20 cellular contexts compared by ENCODE assay signal in genomic region chr20:15138548-15139126, GRCh38.
A peak's percentile ranks its signal among the peaks of the same experiment; 100 is the strongest.
DNase-seq lines count a peak whose midpoint lies in the region; ATAC-seq, FAIRE-seq and TF ChIP-seq lines count a peak whose summit lies in the region.
"Had no signal": no experiment of that assay in that cellular context is flagged by ENCODE, and none has a peak within 500 bp of the region (broad histone marks: within the 10 kb centered on the region; RNA-seq: fewer than 3 reads in every experiment).

No MANE protein-coding gene starts in this region.

- DNase-seq in HepG2 (ENCODE audit: low spot score) (no peak), MCF 10A (ENCODE audit: unreplicated experiment) (no peak), suprapubic skin (ENCODE audit: low spot score in 2 of 2) (no peak)
- DNase-seq: C1 segment of cervical spinal cord; CD8-positive, alpha-beta memory T cell; DMS79 treated with DMSO at 0.1 percent for 48 hours; H7; HFFc6; NCI-H2081; NCI-H446 treated with DMSO at 0.1 percent for 48 hours; PC-9; SIG-M5 had no signal

- TF ChIP-seq RAD21 in liver (IDR thresholded peaks at IDR 0.05), result peak in 1 of 2 donors; percentile 12
- no peak for TF ChIP-seq RAD21 in HepG2 (CRISPR knock-in tag; IDR thresholded peaks at IDR 0.05)
- no peak for TF ChIP-seq RAD21 in neural cell (conservative IDR thresholded peaks at IDR 0.05)

- intact Hi-C loops in HepG2 (cut with micrococcal nuclease; ENCODE audit: unreplicated experiment), result no loop called here
- intact Hi-C loops in MCF 10A (cut with micrococcal nuclease), result no loop called here

- no peaks in the 10 kb centered on the region for H3K79me2 ChIP-seq in HepG2 (ENCODE audit: insufficient read depth, low read length)
- H3K79me2 ChIP-seq in neural cell (replicated peaks; ENCODE audit: insufficient read depth, low read length), result no peaks in the 10 kb centered on the region

- TF ChIP-seq CTCF in liver (IDR thresholded peaks at IDR 0.05; ENCODE audit: low read depth, low read length, missing input control) (no peak), HepG2 (CRISPR knock-in tag; IDR thresholded peaks at IDR 0.05) (no peak), neural cell (IDR thresholded peaks at IDR 0.05; ENCODE audit: poor library complexity, severe bottlenecking) (no peak), MCF 10A (IDR thresholded peaks at IDR 0.05; ENCODE audit: unreplicated experiment) (no peak), suprapubic skin (IDR thresholded peaks at IDR 0.05) (no peak)

- H4K20me1 ChIP-seq in HepG2 (ENCODE audit: insufficient read depth, low read length) (no peaks in the 10 kb centered on the region), neural cell (ENCODE audit: insufficient read depth) (no peaks in the 10 kb centered on the region)

- no peak for FAIRE-seq in HepG2 (lab: Jason Lieb, UNC)
- FAIRE-seq: D721Med had no signal

- BruUV-seq in HepG2 (replicated peaks; lab: Mats Ljungman, UMichigan), result no TSS peak
- BruUV-seq in MCF 10A (replicated peaks; lab: Mats Ljungman, UMichigan), result no TSS peak

- H3K27ac ChIP-seq in liver (ENCODE audit: low read depth in 1 of 2, low read length in 2 of 2), result no peak overlapping the region
- no peak overlapping the region for H3K27ac ChIP-seq in HepG2 (ENCODE audit: extremely low read length, insufficient read depth, low read length)
- H3K27ac ChIP-seq in neural cell (ENCODE audit: low read length), result peak overlapping the region; percentile 39
- H3K27ac ChIP-seq in suprapubic skin, result no peak overlapping the region
- H3K27ac ChIP-seq: KMS-11, PC-9, RWPE1 had no signal

- no peak overlapping the region for H3K4me3 Mint-ChIP-seq in MCF 10A (ENCODE audit: unreplicated experiment)
- H3K4me3 Mint-ChIP-seq: CD8-positive, alpha-beta memory T cell; HFFc6 had no signal

- no peaks in the 10 kb centered on the region for H3K9me2 ChIP-seq in neural cell (ENCODE audit: insufficient read depth, low read length)

- H3K9me3 ChIP-seq in liver (ENCODE audit: control insufficient read depth in 4 of 4, low read length in 3 of 4) (no peaks in the 10 kb centered on the region), HepG2 (ENCODE audit: low read length) (no peaks in the 10 kb centered on the region), endocrine pancreas (ENCODE audit: control insufficient read depth, low read length) (no peaks in the 10 kb centered on the region), neural cell (ENCODE audit: low read length) (no peaks in the 10 kb centered on the region), suprapubic skin (no peaks in the 10 kb centered on the region)

- H3K36me3 Mint-ChIP-seq in MCF 10A (ENCODE audit: insufficient read depth, unreplicated experiment), result no peaks in the 10 kb centered on the region
- H3K36me3 Mint-ChIP-seq: CD8-positive, alpha-beta memory T cell had no signal

- peak overlapping the region in 1 of 3 donors; percentile 16 for H3K4me3 ChIP-seq in liver (ENCODE audit: low read depth in 1 of 3, low read length in 3 of 3)
- no peak overlapping the region for H3K4me3 ChIP-seq in HepG2 (replicated peaks in 1 of 3; ENCODE audit: insufficient read depth in 1 of 3, low read depth in 2 of 3, low read length in 3 of 3)
- peak overlapping the region; percentile 55 for H3K4me3 ChIP-seq in endocrine pancreas (ENCODE audit: control insufficient read depth, insufficient read depth, low read length)
- H3K4me3 ChIP-seq in neural cell (ENCODE audit: low read length), result no peak overlapping the region
- no peak overlapping the region for H3K4me3 ChIP-seq in suprapubic skin
- H3K4me3 ChIP-seq: PC-9 had no signal

- H3K4me2 ChIP-seq in HepG2 (ENCODE audit: low read depth, low read length) (no peak overlapping the region), neural cell (ENCODE audit: low read length) (no peak overlapping the region)
- H3K4me2 ChIP-seq: KMS-11, PC-9 had no signal

- in situ Hi-C loops in HepG2 (cut with HindIII; ENCODE audit: extremely low pct_ligation_motif_present, low pct_unique_long_range_greater_than_20kb), result no loop called here

- H3K27me3 ChIP-seq in liver (ENCODE audit: control insufficient read depth in 4 of 4, insufficient read depth in 4 of 4, low read length in 3 of 4) (no peaks in the 10 kb centered on the region), HepG2 (ENCODE audit: control insufficient read depth in 1 of 2, insufficient read depth in 2 of 2, low read length in 2 of 2) (no peaks in the 10 kb centered on the region), endocrine pancreas (ENCODE audit: control insufficient read depth, insufficient read depth, low read length) (no peaks in the 10 kb centered on the region), neural cell (ENCODE audit: insufficient read depth, low read depth, low read length) (no peaks in the 10 kb centered on the region), suprapubic skin (no peaks in the 10 kb centered on the region)

- 37% methylated on average over 4 of the region's 4 CpGs for whole genome bisulfite sequencing in liver
- whole genome bisulfite sequencing in HepG2 (ENCODE audit: low lambda C conversion rate), result 3% methylated on average over 4 of the region's 4 CpGs
- 60% methylated on average over 4 of the region's 4 CpGs for WGBS in suprapubic skin

- POLR2A ChIA-PET in HepG2 (lab: Yijun Ruan, JAX) (no interaction called here), MCF 10A (lab: Yijun Ruan, JAX) (no interaction called here)

- no peaks in the 10 kb centered on the region for H3K27me3 Mint-ChIP-seq in MCF 10A (ENCODE audit: insufficient read depth, unreplicated experiment)
- H3K27me3 Mint-ChIP-seq: CD8-positive, alpha-beta memory T cell had no signal

- no peak overlapping the region for H2AFZ ChIP-seq in HepG2 (ENCODE audit: low read length)
- no peak overlapping the region for H2AFZ ChIP-seq in neural cell (ENCODE audit: low read depth, low read length)
- H2AFZ ChIP-seq: PC-9 had no signal

- H3K9ac ChIP-seq in liver (ENCODE audit: low read depth in 1 of 2, low read length in 2 of 2) (no peak overlapping the region), HepG2 (ENCODE audit: insufficient read depth, low read depth, low read length) (no peak overlapping the region), endocrine pancreas (ENCODE audit: control insufficient read depth, insufficient read depth, low read length) (no peak overlapping the region), neural cell (ENCODE audit: low read length) (no peak overlapping the region)
- H3K9ac ChIP-seq: KMS-11 had no signal

- TF ChIP-seq POLR2A in HepG2 (IDR thresholded peaks at IDR 0.05; ENCODE audit: insufficient read depth in 1 of 2, low read depth in 2 of 2, low read length in 2 of 2), result no peak
- no peak for TF ChIP-seq POLR2A in suprapubic skin (IDR thresholded peaks at IDR 0.05)

- H3K4me1 ChIP-seq in liver (ENCODE audit: control insufficient read depth in 4 of 4, insufficient read depth in 4 of 4, low read length in 3 of 4) (peaks cover 3 to 14% (median 11%) of the 10 kb centered on the region in 4 donors), HepG2 (ENCODE audit: insufficient read depth, low read length) (peaks cover 10% of the 10 kb centered on the region), endocrine pancreas (ENCODE audit: control insufficient read depth, insufficient read depth, low read length) (peaks cover 12% of the 10 kb centered on the region), suprapubic skin (no peaks in the 10 kb centered on the region)

- no peaks in the 10 kb centered on the region for H3K9me3 Mint-ChIP-seq in MCF 10A (ENCODE audit: unreplicated experiment)

- no peak overlapping the region for H3K27ac Mint-ChIP-seq in MCF 10A (ENCODE audit: low read depth, unreplicated experiment)
- H3K27ac Mint-ChIP-seq: CD8-positive, alpha-beta memory T cell; HFFc6 had no signal

- ATAC-seq in HepG2 (no peak), GM19395 (IDR thresholded peaks at IDR 0.05; ENCODE audit: unreplicated experiment) (no peak)
- ATAC-seq: SK-N-SH treated with all-trans-retinoic acid at 6 μM for 48 hours had no signal

- no peaks in the 10 kb centered on the region for H3K4me1 Mint-ChIP-seq in MCF 10A (ENCODE audit: insufficient read depth, unreplicated experiment)
- H3K4me1 Mint-ChIP-seq: CD8-positive, alpha-beta memory T cell had no signal

- no peaks in the 10 kb centered on the region for H3F3A ChIP-seq in neural cell (ENCODE audit: insufficient read depth, low read length, poor library complexity, severe bottlenecking)

- TF ChIP-seq EP300 in HepG2 (IDR thresholded peaks at IDR 0.05; ENCODE audit: low read depth in 2 of 2, low read length in 2 of 2) (no peak), HepG2 (CRISPR knock-in tag; IDR thresholded peaks at IDR 0.05; ENCODE audit: borderline replicate concordance) (no peak), neural cell (conservative IDR thresholded peaks at IDR 0.05; ENCODE audit: poor library complexity, severe bottlenecking) (no peak), suprapubic skin (IDR thresholded peaks at IDR 0.05) (no peak)

- CTCF ChIA-PET in HepG2 (lab: Yijun Ruan, JAX; ENCODE audit: low intra/inter-chr PET ratio, low total read pairs), result no interaction called here
- CTCF ChIA-PET in MCF 10A (lab: Yijun Ruan, JAX), result interaction anchor here (0.7 kb wide), 2 partner anchors 65 to 365 kb away, joined by 3 read pairs; no protein-coding TSS in a partner anchor

- H3K36me3 ChIP-seq in liver (ENCODE audit: control insufficient read depth in 4 of 4, insufficient read depth in 3 of 4, low read depth in 1 of 4, low read length in 3 of 4) (no peaks in the 10 kb centered on the region), HepG2 (replicated peaks in 1 of 2; ENCODE audit: control insufficient read depth in 1 of 2, insufficient read depth in 2 of 2, low read length in 2 of 2) (no peaks in the 10 kb centered on the region), endocrine pancreas (ENCODE audit: control insufficient read depth, insufficient read depth, low read length) (no peaks in the 10 kb centered on the region), neural cell (ENCODE audit: insufficient read depth, low read length) (no peaks in the 10 kb centered on the region), suprapubic skin (no peaks in the 10 kb centered on the region)

TF ChIP-seq in liver, 16 proteins besides CTCF, POLR2A, EP300 and RAD21:
- TF ChIP-seq FOXA1 (IDR thresholded peaks at IDR 0.05), result no peak
- TF ChIP-seq NR2F2 (IDR thresholded peaks at IDR 0.05), result no peak
- peak in 1 of 2 donors; percentile 28 for TF ChIP-seq HNF4A (conservative IDR thresholded peaks at IDR 0.05)
- peak; percentile 26 for TF ChIP-seq SP1 (IDR thresholded peaks at IDR 0.05)
- TF ChIP-seq YY1 (IDR thresholded peaks at IDR 0.05), result peak; percentile 28
- TF ChIP-seq RXRA (IDR thresholded peaks at IDR 0.05), result peak; percentile 17 to 57

TF ChIP-seq in HepG2, 621 proteins besides CTCF, POLR2A, EP300 and RAD21 (continues in another document):
- no peak for TF ChIP-seq DR1 (CRISPR knock-in tag; IDR thresholded peaks at IDR 0.05)
- TF ChIP-seq PRMT3 (CRISPR knock-in tag; IDR thresholded peaks at IDR 0.05; ENCODE audit: borderline replicate concordance, low read depth), result no peak
- TF ChIP-seq RFXAP (CRISPR knock-in tag; IDR thresholded peaks at IDR 0.05; ENCODE audit: borderline replicate concordance), result no peak
- no peak for TF ChIP-seq KAT7 (CRISPR knock-in tag; IDR thresholded peaks at IDR 0.05; ENCODE audit: borderline replicate concordance)

TF ChIP-seq in neural cell, 6 proteins besides CTCF, POLR2A, EP300 and RAD21 (continues in another document):
- TF ChIP-seq TAF1 (IDR thresholded peaks at IDR 0.05; ENCODE audit: low read depth) (no peak), SMC3 (conservative IDR thresholded peaks at IDR 0.05; ENCODE audit: poor library complexity) (no peak), EZH2 (IDR thresholded peaks at IDR 0.05; ENCODE audit: borderline replicate concordance, insufficient read depth, low read length, poor library complexity, severe bottlenecking) (no peak), MXI1 (conservative IDR thresholded peaks at IDR 0.05; ENCODE audit: poor library complexity, severe bottlenecking) (no peak)
